In genomic region chr1:168977618-168978017, GRCh38 we compare ENCODE assay signal across 12 cellular contexts.
"Had no signal": no experiment of that assay in that cellular context is flagged by ENCODE, and none has a peak within 500 bp of the region (broad histone marks: within the 10 kb centered on the region; RNA-seq: fewer than 3 reads in every experiment).

No MANE protein-coding gene starts in this region.

- ATAC-seq: activated CD4-positive, CD25-positive, alpha-beta regulatory T cell treated with anti-CD3 and anti-CD28 coated beads, Interleukin-2, amount 50 U/mL, for 24 hours; body of pancreas; effector memory CD8-positive, alpha-beta T cell; left cardiac atrium; naive thymus-derived CD4-positive, alpha-beta T cell had no signal

- H3K9me3 ChIP-seq: body of pancreas, right atrium auricular region, stomach, uterus had no signal

- H3K4me3 ChIP-seq: body of pancreas, right atrium auricular region, stomach, uterus had no signal

- H3K27me3 ChIP-seq: body of pancreas, right atrium auricular region, stomach, uterus had no signal

- H3K9me3 Mint-ChIP-seq: activated naive CD4-positive, alpha-beta T cell treated with anti-CD3 and anti-CD28 coated beads, Interleukin-2, amount 50 U/mL, for 24 hours had no signal

- H3K27ac ChIP-seq: body of pancreas, right atrium auricular region, uterus had no signal

- H3K36me3 ChIP-seq: right atrium auricular region, stomach, uterus had no signal

- H3K27ac Mint-ChIP-seq: activated naive CD4-positive, alpha-beta T cell treated with anti-CD3 and anti-CD28 coated beads, Interleukin-2, amount 50 U/mL, for 24 hours; effector memory CD8-positive, alpha-beta T cell; naive thymus-derived CD4-positive, alpha-beta T cell had no signal

- H3K36me3 Mint-ChIP-seq: activated naive CD4-positive, alpha-beta T cell treated with anti-CD3 and anti-CD28 coated beads, Interleukin-2, amount 50 U/mL, for 24 hours; naive thymus-derived CD4-positive, alpha-beta T cell had no signal

- FAIRE-seq: small intestine had no signal

- H3K27me3 Mint-ChIP-seq: activated naive CD4-positive, alpha-beta T cell treated with anti-CD3 and anti-CD28 coated beads, Interleukin-2, amount 50 U/mL, for 24 hours; effector memory CD8-positive, alpha-beta T cell; naive thymus-derived CD4-positive, alpha-beta T cell had no signal

- H3K4me1 Mint-ChIP-seq: activated naive CD4-positive, alpha-beta T cell treated with anti-CD3 and anti-CD28 coated beads, Interleukin-2, amount 50 U/mL, for 24 hours had no signal

- DNase-seq: body of pancreas; central memory CD4-positive, alpha-beta T cell; cortex of kidney; effector memory CD8-positive, alpha-beta T cell; left cardiac atrium; naive thymus-derived CD4-positive, alpha-beta T cell; small intestine; stomach; uterus had no signal

- H3K4me1 ChIP-seq: right atrium auricular region, uterus had no signal

- H3K4me3 Mint-ChIP-seq: activated naive CD4-positive, alpha-beta T cell treated with anti-CD3 and anti-CD28 coated beads, Interleukin-2, amount 50 U/mL, for 24 hours; effector memory CD8-positive, alpha-beta T cell; naive thymus-derived CD4-positive, alpha-beta T cell had no signal
